8 cellular contexts compared by ENCODE assay signal in genomic region chr19:48713864-48714755, GRCh38. TPM values are rescaled to one million over a fixed set of nuclear protein-coding genes. Genes with fewer than 3 reads are reported as not detected.
A peak's percentile ranks its signal among the peaks of the same experiment; 100 is the strongest.
DNase-seq lines count a peak whose midpoint lies in the region; ATAC-seq and TF ChIP-seq lines count a peak whose summit lies in the region.

No MANE protein-coding gene starts in this region.

- POLR2A ChIA-PET in RWPE1 (lab: Yijun Ruan, JAX; ENCODE audit: low non-redundant PET): interaction anchor here (0.5 to 1.5 kb wide), 2 partner anchors 25 to 65 kb away, joined by 3 to 5 read pairs; no protein-coding TSS in a partner anchor

- CTCF ChIA-PET in RWPE1 (lab: Yijun Ruan, JAX): interaction anchor here (1.1 kb wide), 2 partner anchors 25 to 131 kb away, joined by 3 read pairs; no protein-coding TSS in a partner anchor

- peak; percentile 100 for DNase-seq in EH (ENCODE audit: low read depth)
- DNase-seq in GOT3 (lab: John Stamatoyannopoulos, UW): peak; percentile 94
- peak; percentile 99 for DNase-seq in LHCN-M2 (ENCODE audit: low read depth)
- DNase-seq in RWPE1 (ENCODE audit: low spot score): peak; percentile 100
- DNase-seq in activated effector memory CD4-positive, alpha-beta T cell treated with Interleukin-2 at 50 U/mL for 16 hours: peak; percentile 97
- peak; percentile 99 for DNase-seq in fibroblast of the conjunctiva (ENCODE audit: low read depth)
- DNase-seq in stimulated activated naive CD8-positive, alpha-beta T cell treated with anti-CD3 and anti-CD28 coated beads, Interleukin-15, Interleukin-2, amounts not matched to agents 100 U/mL and 50 U/mL, for 24 hours: peak; percentile 98

- no peaks in the 10 kb centered on the region for H3K9me3 Mint-ChIP-seq in nephron

- ATAC-seq in stimulated activated naive CD8-positive, alpha-beta T cell treated with anti-CD3 and anti-CD28 coated beads, Interleukin-15, Interleukin-2, amounts not matched to agents 100 U/mL and 50 U/mL, for 24 hours: peak; percentile 93

- H3K27ac ChIP-seq in RWPE1: peak overlapping the region; percentile 91

- peaks cover 4% of the 10 kb centered on the region for H3K36me3 Mint-ChIP-seq in nephron (ENCODE audit: low read depth)

- peak overlapping the region; percentile 92 to 98 (median 96) for H3K27ac Mint-ChIP-seq in nephron

- H3K4me1 Mint-ChIP-seq in nephron: peaks cover 33% of the 10 kb centered on the region

- no peaks in the 10 kb centered on the region for H3K27me3 Mint-ChIP-seq in nephron (ENCODE audit: low read depth)

- no peak for TF ChIP-seq CTCF in RWPE1 (conservative IDR thresholded peaks at IDR 0.05; ENCODE audit: low read depth)
- no peak for TF ChIP-seq CTCF in nephron (IDR thresholded peaks at IDR 0.05; ENCODE audit: unreplicated experiment in 3 of 3)

- H3K4me3 Mint-ChIP-seq in nephron: peak overlapping the region; percentile 82 to 87 (median 84)

RNA-seq across cellular contexts. Expression of gene MAMSTR, which starts 5.4 kb away (rescaled TPM):
- 2.4 and 3.5 TPM in 2 replicates for total RNA-seq in LHCN-M2 (2014; rRNA removed)
- polyA plus RNA-seq in LHCN-M2 (2012): 3.1 TPM

RNA-seq across cellular contexts. Expression of gene FUT2, which starts 18.3 kb away (rescaled TPM):
- not detected in 2 replicates for total RNA-seq in LHCN-M2 (2014; rRNA removed)
- polyA plus RNA-seq in LHCN-M2 (2012): 0.51 TPM

RNA-seq across cellular contexts. Expression of gene RASIP1, which starts 26.3 kb away (rescaled TPM):
- 0.11 and 0.26 TPM in 2 replicates for total RNA-seq in LHCN-M2 (2014; rRNA removed)
- polyA plus RNA-seq in LHCN-M2 (2012): not detected

RNA-seq across cellular contexts. Expression of gene IZUMO1, which starts 32.6 kb away (rescaled TPM):
- not detected in 2 replicates for total RNA-seq in LHCN-M2 (2014; rRNA removed)
- not detected for polyA plus RNA-seq in LHCN-M2 (2012)

RNA-seq across cellular contexts. Expression of gene FUT1, which starts 38.3 kb away (rescaled TPM):
- not detected in 2 replicates for total RNA-seq in LHCN-M2 (2014; rRNA removed)
- not detected for polyA plus RNA-seq in LHCN-M2 (2012)

Comparison
In these comparisons a context has a peak if more than half of its experiments do, and no peak if none do; other contexts are left out.
1. Peak in every context shown above with its lines: DNase-seq, ATAC-seq and H3K27ac ChIP-seq.